ENCODE assay signal across 8 cellular contexts in the genomic region with DNA sequence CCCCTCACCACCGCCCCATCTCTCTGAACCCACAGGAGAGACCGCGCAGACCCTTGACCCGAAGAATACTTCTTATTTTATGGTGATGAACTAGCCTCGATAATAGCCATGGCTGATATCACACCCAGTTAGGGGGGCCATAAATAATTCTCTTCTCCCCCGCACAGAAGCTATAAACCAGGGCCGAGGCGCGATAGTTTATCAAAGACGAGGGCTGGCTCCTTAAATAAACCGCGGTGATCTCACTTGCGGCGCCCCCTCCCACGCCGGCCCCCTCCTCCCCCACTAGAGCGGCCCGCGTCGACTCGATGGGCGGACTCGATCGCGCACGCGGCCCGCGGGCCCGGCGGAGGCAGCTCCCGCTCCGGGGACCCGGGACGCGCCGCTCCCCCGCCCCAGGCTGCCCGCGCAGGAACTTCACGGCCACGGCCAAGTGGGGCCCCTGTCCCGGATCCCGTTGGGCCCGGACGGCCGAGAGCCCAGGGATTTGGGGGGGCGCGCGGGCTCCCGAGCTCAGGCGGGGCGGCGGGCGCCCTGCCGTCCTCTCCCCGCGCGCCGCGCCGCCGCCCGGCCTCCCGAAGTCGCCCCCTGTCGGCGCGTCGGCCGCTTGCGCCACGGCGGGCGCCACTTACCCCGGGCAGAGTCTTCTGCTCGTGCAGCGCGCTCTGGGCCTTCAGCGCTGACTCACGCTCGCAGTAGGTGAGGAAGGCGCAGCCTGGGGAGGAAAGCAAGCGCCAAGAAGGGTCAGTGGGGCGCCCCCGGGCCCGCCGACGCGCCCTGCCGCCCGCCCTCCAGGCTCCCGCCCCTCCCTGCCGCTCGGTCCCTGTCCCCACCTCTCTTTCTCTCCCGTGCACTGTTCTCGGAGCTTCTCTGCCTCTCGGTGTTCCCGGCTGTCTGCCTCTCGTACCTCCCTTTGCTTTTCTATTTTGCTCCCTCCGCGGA.
A peak's percentile ranks its signal among the peaks of the same experiment; 100 is the strongest.
DNase-seq lines count a peak whose midpoint lies in the region; ATAC-seq, FAIRE-seq and TF ChIP-seq lines count a peak whose summit lies in the region.

No MANE protein-coding gene starts in this region.

- H3K4me3 Mint-ChIP-seq in astrocyte (ENCODE audit: unreplicated experiment): peak overlapping the region; percentile 62

- no peak overlapping the region for H3K27ac Mint-ChIP-seq in astrocyte (ENCODE audit: unreplicated experiment)

- peak overlapping the region; percentile 41 for H3K4me2 ChIP-seq in astrocyte (ENCODE audit: low read length)

- intact Hi-C loops in left colon (cut with DNase I, micrococcal nuclease) (no loop called here), vagina (cut with DNase I) (no loop called here)

- H3K36me3 Mint-ChIP-seq in astrocyte (ENCODE audit: low read depth, unreplicated experiment): no peaks in the 10 kb centered on the region

- H4K20me1 ChIP-seq in astrocyte (ENCODE audit: insufficient read depth, low read length): no peaks in the 10 kb centered on the region

- ATAC-seq in HG02885 (IDR thresholded peaks at IDR 0.05; ENCODE audit: poor library complexity, unreplicated experiment) (peak; percentile 53), left colon (peak; percentile 68)

- no peak overlapping the region for H2AFZ ChIP-seq in astrocyte (ENCODE audit: low read depth, low read length)

- no peaks in the 10 kb centered on the region for H3K4me1 Mint-ChIP-seq in astrocyte (ENCODE audit: low read depth, unreplicated experiment)

- no peak overlapping the region for H3K9ac ChIP-seq in astrocyte (ENCODE audit: low read length)

- TF ChIP-seq POLR2A in vagina (IDR thresholded peaks at IDR 0.05): no peak

- H3K4me1 ChIP-seq in astrocyte (ENCODE audit: insufficient read depth, low read length) (no peaks in the 10 kb centered on the region), vagina (no peaks in the 10 kb centered on the region)

- no peak overlapping the region for H3K4me3 ChIP-seq in astrocyte (ENCODE audit: insufficient read depth, low read depth, low read length)
- H3K4me3 ChIP-seq in vagina: peak overlapping the region in 1 of 2 donors; percentile 16

- FAIRE-seq in astrocyte (lab: Jason Lieb, UNC): no peak

- H3K27me3 ChIP-seq in astrocyte (ENCODE audit: insufficient read depth, low read length) (peaks cover 19% of the 10 kb centered on the region), vagina (no peaks in the 10 kb centered on the region)

- no peaks in the 10 kb centered on the region for H3K36me3 ChIP-seq in astrocyte (ENCODE audit: insufficient read depth, low read length)
- H3K36me3 ChIP-seq in vagina: no peaks in the 10 kb centered on the region

- no peaks in the 10 kb centered on the region for H3K9me3 Mint-ChIP-seq in astrocyte (ENCODE audit: unreplicated experiment)

- peaks cover 73% of the 10 kb centered on the region for H3K27me3 Mint-ChIP-seq in astrocyte (ENCODE audit: low read depth, unreplicated experiment)

- TF ChIP-seq CTCF in astrocyte (IDR thresholded peaks at IDR 0.05; ENCODE audit: insufficient read depth, low read depth, low read length) (no peak), vagina (IDR thresholded peaks at IDR 0.05) (no peak)

- H3K79me2 ChIP-seq in astrocyte (ENCODE audit: insufficient read depth, low read length): no peaks in the 10 kb centered on the region

- peak; percentile 2 for DNase-seq in CD1c-positive myeloid dendritic cell (ENCODE audit: extremely low spot score)
- DNase-seq in astrocyte (ENCODE audit: low read depth): no peak
- DNase-seq in left colon: peak in 1 of 2 donors; percentile 18
- no peak for DNase-seq in A172 (ENCODE audit: low spot score)
- DNase-seq in cerebellar cortex (ENCODE audit: low spot score): no peak
- DNase-seq in amniotic stem cell (lab: John Stamatoyannopoulos, UW): no peak
- DNase-seq in vagina (ENCODE audit: extremely low spot score in 2 of 2): no peak

- H3K27ac ChIP-seq in astrocyte (ENCODE audit: low read depth, low read length) (no peak overlapping the region), vagina (no peak overlapping the region)

- H3K9me3 ChIP-seq in astrocyte (ENCODE audit: insufficient read depth, low read depth, low read length) (no peaks in the 10 kb centered on the region), vagina (no peaks in the 10 kb centered on the region)
